1 cellular context compared by ENCODE assay signal in genomic region chr6:32177788-32178546, GRCh38.
A peak's percentile ranks its signal among the peaks of the same experiment; 100 is the strongest.
TF ChIP-seq lines count a peak whose summit lies in the region.

Gene RNF5 (plus strand): TSS chr6:32178405. CDS start chr6:32178512, 107 bp downstream.

TF ChIP-seq in HepG2, 621 proteins besides CTCF, POLR2A, EP300 and RAD21 (continued from another document and continues in another):
- peak; percentile 35 for TF ChIP-seq HMGXB3 (CRISPR knock-in tag; IDR thresholded peaks at IDR 0.05; ENCODE audit: borderline replicate concordance)
- TF ChIP-seq ZNF678 (CRISPR knock-in tag; IDR thresholded peaks at IDR 0.05) = no peak
- peak; percentile 46; the same call in 1 of the 2 replicates for TF ChIP-seq EED (CRISPR knock-in tag; IDR thresholded peaks at IDR 0.05)
- no peak for TF ChIP-seq SNAPC4 (CRISPR knock-in tag; IDR thresholded peaks at IDR 0.05)
- TF ChIP-seq TEAD2 (CRISPR knock-in tag; IDR thresholded peaks at IDR 0.05) = no peak
- no peak for TF ChIP-seq SIN3B (IDR thresholded peaks at IDR 0.05; ENCODE audit: low read length)
- TF ChIP-seq ZNF740 (CRISPR knock-in tag; IDR thresholded peaks at IDR 0.05) = no peak
- TF ChIP-seq ZNF687 (CRISPR knock-in tag; IDR thresholded peaks at IDR 0.05) = peak; percentile 70
- no peak for TF ChIP-seq GRHL1 (CRISPR knock-in tag; conservative IDR thresholded peaks at IDR 0.05)
- TF ChIP-seq CSRNP2 (CRISPR knock-in tag; conservative IDR thresholded peaks at IDR 0.05; ENCODE audit: low read depth) = no peak
- no peak for TF ChIP-seq TP53 (CRISPR knock-in tag; conservative IDR thresholded peaks at IDR 0.05)
- TF ChIP-seq ZNF44 (CRISPR knock-in tag; IDR thresholded peaks at IDR 0.05) = no peak; the same call in 1 of the 2 replicates
- TF ChIP-seq WIZ (CRISPR knock-in tag; IDR thresholded peaks at IDR 0.05) = no peak
- no peak for TF ChIP-seq ATRX (CRISPR knock-in tag; IDR thresholded peaks at IDR 0.05; ENCODE audit: borderline replicate concordance)
- TF ChIP-seq ZNF510 (CRISPR knock-in tag; IDR thresholded peaks at IDR 0.05; ENCODE audit: low read depth) = no peak
- no peak for TF ChIP-seq ATF7 (IDR thresholded peaks at IDR 0.05)
- TF ChIP-seq ATF7 (CRISPR knock-in tag; IDR thresholded peaks at IDR 0.05) = no peak
- no peak for TF ChIP-seq SOX13 (IDR thresholded peaks at IDR 0.05)
- no peak for TF ChIP-seq SOX13 (CRISPR knock-in tag; conservative IDR thresholded peaks at IDR 0.05 in 1 of 2, IDR thresholded peaks at IDR 0.05 in 1 of 2)
- TF ChIP-seq FOXJ3 (CRISPR knock-in tag; IDR thresholded peaks at IDR 0.05; ENCODE audit: borderline replicate concordance) = no peak
- TF ChIP-seq ZFP90 (CRISPR knock-in tag; IDR thresholded peaks at IDR 0.05; ENCODE audit: borderline replicate concordance) = peak; percentile 17; the same call in 1 of the 2 replicates
- TF ChIP-seq MIER3 (CRISPR knock-in tag; IDR thresholded peaks at IDR 0.05; ENCODE audit: borderline replicate concordance) = no peak
- TF ChIP-seq NFRKB (IDR thresholded peaks at IDR 0.05) = no peak
- no peak for TF ChIP-seq ZNF414 (CRISPR knock-in tag; IDR thresholded peaks at IDR 0.05)
- no peak for TF ChIP-seq ZNF768 (CRISPR knock-in tag; IDR thresholded peaks at IDR 0.05)
- no peak for TF ChIP-seq ZNF800 (CRISPR knock-in tag; IDR thresholded peaks at IDR 0.05)
- TF ChIP-seq GZF1 (CRISPR knock-in tag; IDR thresholded peaks at IDR 0.05) = no peak
- TF ChIP-seq ZNF12 (CRISPR knock-in tag; IDR thresholded peaks at IDR 0.05) = peak; percentile 5; the same call in 1 of the 2 replicates
- no peak; the same call in 1 of the 2 replicates for TF ChIP-seq ZNF563 (CRISPR knock-in tag; IDR thresholded peaks at IDR 0.05)
- peak; percentile 50; the same call in 1 of the 2 replicates for TF ChIP-seq KDM3A (CRISPR knock-in tag; IDR thresholded peaks at IDR 0.05; ENCODE audit: low read depth)
- TF ChIP-seq ZNF878 (CRISPR knock-in tag; IDR thresholded peaks at IDR 0.05) = no peak
- 0 out of 2 replicates have a peak, but pooled peaks have one; percentile 38 for TF ChIP-seq ARNT2 (CRISPR knock-in tag; IDR thresholded peaks at IDR 0.05; ENCODE audit: low read depth)
- no peak for TF ChIP-seq ZNF724P (CRISPR knock-in tag; IDR thresholded peaks at IDR 0.05; ENCODE audit: borderline replicate concordance)
- peak; percentile 80 for TF ChIP-seq CHD2 (IDR thresholded peaks at IDR 0.05; ENCODE audit: low read depth, low read length)
- TF ChIP-seq UBTF (CRISPR knock-in tag; IDR thresholded peaks at IDR 0.05) = no peak
- no peak for TF ChIP-seq ISX (CRISPR knock-in tag; conservative IDR thresholded peaks at IDR 0.05)
- peak; percentile 57; the same call in 1 of the 2 replicates for TF ChIP-seq TCF7 (IDR thresholded peaks at IDR 0.05; ENCODE audit: low read depth)
- no peak for TF ChIP-seq HNRNPUL1 (IDR thresholded peaks at IDR 0.05; ENCODE audit: low read depth, low read length)
- no peak for TF ChIP-seq ZBTB7B (CRISPR knock-in tag; IDR thresholded peaks at IDR 0.05)
